31 cellular contexts compared by ENCODE assay signal in genomic region chr6:135693971-135694370, GRCh38.
"Had no signal": no experiment of that assay in that cellular context is flagged by ENCODE, and none has a peak within 500 bp of the region (broad histone marks: within the 10 kb centered on the region; RNA-seq: fewer than 3 reads in every experiment).

No MANE protein-coding gene starts in this region.

- H3K9me3 Mint-ChIP-seq: activated CD4-positive, alpha-beta T cell treated with anti-CD3 and anti-CD28 coated beads, Interleukin-2, amount 10 ng/mL, durations not matched to agents 7 days and 5 days; activated naive CD4-positive, alpha-beta T cell treated with anti-CD3 and anti-CD28 coated beads, Interleukin-2, amount 10 ng/mL, durations not matched to agents 7 days and 5 days; activated naive CD8-positive, alpha-beta T cell treated with anti-CD3 and anti-CD28 coated beads, Interleukin-2, amount 50 U/mL, for 24 hours; WTC11 had no signal

- H3K36me3 Mint-ChIP-seq: activated CD8-positive, alpha-beta memory T cell treated with anti-CD3 and anti-CD28 coated beads, Interleukin-2, amount 10 ng/mL, durations not matched to agents 7 days and 5 days; activated naive CD4-positive, alpha-beta T cell treated with anti-CD3 and anti-CD28 coated beads, Interleukin-2, amount 10 ng/mL, durations not matched to agents 7 days and 5 days; activated naive CD8-positive, alpha-beta T cell; WTC11 had no signal

- H3K4me1 Mint-ChIP-seq: activated naive CD4-positive, alpha-beta T cell treated with anti-CD3 and anti-CD28 coated beads, Interleukin-2, amount 10 ng/mL, durations not matched to agents 7 days and 5 days had no signal

- H3K4me1 ChIP-seq: Peyer's patch, SJSA1 had no signal

- ATAC-seq: activated CD4-positive, alpha-beta T cell treated with anti-CD3 and anti-CD28 coated beads for 36 hours; activated CD4-positive, CD25-positive, alpha-beta regulatory T cell treated with anti-CD3 and anti-CD28 coated beads, Interleukin-2, amount 50 U/mL, for 24 hours; activated CD8-positive, alpha-beta memory T cell treated with anti-CD3 and anti-CD28 coated beads, Interleukin-2, amount 10 ng/mL, durations not matched to agents 7 days and 5 days; activated naive CD8-positive, alpha-beta T cell treated with anti-CD3 and anti-CD28 coated beads, Interleukin-2, amount 50 U/mL, for 24 hours; PC-3; WTC11 had no signal

- H3K9ac ChIP-seq: SK-N-SH had no signal

- H3K27me3 ChIP-seq: brain microvascular endothelial cell, Peyer's patch, SJSA1 had no signal

- H3K4me3 Mint-ChIP-seq: activated CD4-positive, alpha-beta T cell treated with anti-CD3 and anti-CD28 coated beads for 36 hours; activated CD4-positive, alpha-beta T cell treated with anti-CD3 and anti-CD28 coated beads, Interleukin-2, amount 10 ng/mL, durations not matched to agents 7 days and 5 days; activated CD8-positive, alpha-beta memory T cell treated with anti-CD3 and anti-CD28 coated beads, Interleukin-2, amount 10 ng/mL, durations not matched to agents 7 days and 5 days; activated naive CD4-positive, alpha-beta T cell treated with anti-CD3 and anti-CD28 coated beads, Interleukin-2, amount 10 ng/mL, durations not matched to agents 7 days and 5 days; activated naive CD8-positive, alpha-beta T cell; activated naive CD8-positive, alpha-beta T cell treated with anti-CD3 and anti-CD28 coated beads, Interleukin-2, amount 50 U/mL, for 24 hours; T-helper 1 cell treated with Interleukin-12 subunit alpha and Interleukin-12 subunit beta and Interleukin-4 antibody, amounts not matched to agents 30 μg/mL and 1 μg/mL, for 36 hours; T-helper 2 cell treated with Interferon-gamma antibody and Interleukin-4, amounts not matched to agents 5 μg/mL and 100 μg/mL, for 36 hours; WTC11 had no signal

- H3K9me3 ChIP-seq: Peyer's patch, SJSA1, SK-N-SH had no signal

- H3K27me3 Mint-ChIP-seq: activated CD4-positive, alpha-beta T cell treated with anti-CD3 and anti-CD28 coated beads, Interleukin-2, amount 10 ng/mL, durations not matched to agents 7 days and 5 days had no signal

- H3K27ac ChIP-seq: brain microvascular endothelial cell, Peyer's patch, SJSA1 had no signal

- H3K4me3 ChIP-seq: Peyer's patch, SJSA1 had no signal

- H3K4me2 ChIP-seq: SK-N-SH had no signal

- H3K36me3 ChIP-seq: brain microvascular endothelial cell, Peyer's patch, SJSA1 had no signal

- DNase-seq: activated CD4-positive, alpha-beta T cell treated with anti-CD3 and anti-CD28 coated beads for 36 hours; activated CD4-positive, alpha-beta T cell treated with anti-CD3 and anti-CD28 coated beads, Interleukin-2, amount 10 ng/mL, durations not matched to agents 7 days and 5 days; activated CD4-positive, alpha-beta T cell treated with anti-CD3 and anti-CD28 coated beads, Interleukin-2, amount 50 U/mL, for 48 hours; activated CD8-positive, alpha-beta memory T cell treated with anti-CD3 and anti-CD28 coated beads, Interleukin-2, amount 10 ng/mL, durations not matched to agents 7 days and 5 days; activated CD8-positive, alpha-beta memory T cell treated with anti-CD3 and anti-CD28 coated beads, Interleukin-2, amount 50 U/mL, for 48 hours; activated effector memory CD4-positive, alpha-beta T cell treated with Interleukin-2 at 50 U/mL for 16 hours; activated naive CD4-positive, alpha-beta T cell treated with anti-CD3 and anti-CD28 coated beads, Interleukin-2, amount 10 ng/mL, durations not matched to agents 7 days and 5 days; activated naive CD8-positive, alpha-beta T cell treated with anti-CD3 and anti-CD28 coated beads, Interleukin-2, amount 50 U/mL, for 24 hours; activated T-cell treated with anti-CD3 and anti-CD28 coated beads, Interleukin-2, amount 50 U/mL, for 48 hours; amniotic stem cell; aorta; brain microvascular endothelial cell; central memory CD4-positive, alpha-beta T cell; Kasumi-1; NCI-H1092 treated with DMSO at 0.1 percent for 48 hours; NCI-H1436; NCI-H1694 treated with DMSO at 0.1 percent for 48 hours; NCI-H2029; NCI-H345; NCI-H524 treated with DMSO at 0.1 percent for 48 hours; PC-3; Peyer's patch; RPMI8226; SHP77 treated with DMSO at 0.1 percent for 48 hours; SK-N-SH had no signal

- H3K27ac Mint-ChIP-seq: activated CD4-positive, alpha-beta T cell treated with anti-CD3 and anti-CD28 coated beads for 36 hours; activated CD4-positive, alpha-beta T cell treated with anti-CD3 and anti-CD28 coated beads, Interleukin-2, amount 10 ng/mL, durations not matched to agents 7 days and 5 days; activated CD8-positive, alpha-beta memory T cell treated with anti-CD3 and anti-CD28 coated beads, Interleukin-2, amount 10 ng/mL, durations not matched to agents 7 days and 5 days; activated naive CD4-positive, alpha-beta T cell treated with anti-CD3 and anti-CD28 coated beads, Interleukin-2, amount 10 ng/mL, durations not matched to agents 7 days and 5 days; activated naive CD8-positive, alpha-beta T cell; activated naive CD8-positive, alpha-beta T cell treated with anti-CD3 and anti-CD28 coated beads, Interleukin-2, amount 50 U/mL, for 24 hours; T-helper 1 cell treated with Interleukin-12 subunit alpha and Interleukin-12 subunit beta and Interleukin-4 antibody, amounts not matched to agents 30 μg/mL and 1 μg/mL, for 36 hours; T-helper 2 cell treated with Interferon-gamma antibody and Interleukin-4, amounts not matched to agents 5 μg/mL and 100 μg/mL, for 36 hours; WTC11 had no signal
